Comparison of ENCODE assay signal across 13 cellular contexts in genomic region chr11:113531575-113532451, GRCh38. TPM values are rescaled to one million over a fixed set of nuclear protein-coding genes. Genes with fewer than 3 reads are reported as not detected.
DNase-seq lines count a peak whose midpoint lies in the region; ATAC-seq and TF ChIP-seq lines count a peak whose summit lies in the region.
"Had no signal": no experiment of that assay in that cellular context is flagged by ENCODE, and none has a peak within 500 bp of the region (broad histone marks: within the 10 kb centered on the region; RNA-seq: fewer than 3 reads in every experiment).

No MANE protein-coding gene starts in this region.

- peaks cover 23% of the 10 kb centered on the region for H3K27me3 Mint-ChIP-seq in type B pancreatic cell

- intact Hi-C loops in left colon (cut with DNase I, micrococcal nuclease) (loop anchor here in 1 of 2 donors (5.0 to 10.0 kb wide), 3 partner anchors 57 to 225 kb away; partner anchors contain the start of gene DRD2), vagina (cut with DNase I) (loop anchor here (2.0 kb wide), 1 partner anchor 223 kb away; no protein-coding TSS in a partner anchor)

- H3K4me2 ChIP-seq in Loucy (ENCODE audit: low read depth, low read length, poor library complexity, severe bottlenecking) = no peak overlapping the region

- no peak overlapping the region for H3K4me3 ChIP-seq in Loucy (ENCODE audit: low read length, poor library complexity, severe bottlenecking)
- no peak overlapping the region for H3K4me3 ChIP-seq in vagina
- H3K4me3 ChIP-seq: colonic mucosa, Peyer's patch had no signal

- no peaks in the 10 kb centered on the region for H3K36me3 Mint-ChIP-seq in type B pancreatic cell
- H3K36me3 Mint-ChIP-seq: activated naive CD4-positive, alpha-beta T cell treated with anti-CD3 and anti-CD28 coated beads, Interleukin-2, amount 50 U/mL, for 24 hours had no signal

- H3K27ac Mint-ChIP-seq in type B pancreatic cell = no peak overlapping the region
- H3K27ac Mint-ChIP-seq: activated CD4-positive, alpha-beta memory T cell treated with anti-CD3 and anti-CD28 coated beads, Interleukin-2, amount 10 ng/mL, durations not matched to agents 7 days and 5 days; activated naive CD4-positive, alpha-beta T cell treated with anti-CD3 and anti-CD28 coated beads, Interleukin-2, amount 50 U/mL, for 24 hours; B cell had no signal

- H3K27ac ChIP-seq in caudate nucleus (ENCODE audit: low read depth, low read length) (peak overlapping the region; percentile 16), vagina (no peak overlapping the region)
- H3K27ac ChIP-seq: colonic mucosa had no signal

- peak overlapping the region; percentile 68 for H2AFZ ChIP-seq in Loucy (ENCODE audit: low read length)

- no peaks in the 10 kb centered on the region for H3K79me2 ChIP-seq in Loucy (ENCODE audit: insufficient read depth, low read length)

- H3K9me2 ChIP-seq in Loucy (replicated peaks; ENCODE audit: low read depth, low read length) = no peaks in the 10 kb centered on the region

- H3K27me3 ChIP-seq in Loucy (ENCODE audit: insufficient read depth, low read length, poor library complexity, severe bottlenecking) (no peaks in the 10 kb centered on the region), vagina (no peaks in the 10 kb centered on the region)
- H3K27me3 ChIP-seq: colonic mucosa, Peyer's patch had no signal

- H3K36me3 ChIP-seq in Loucy (ENCODE audit: insufficient read depth, low read length) = no peaks in the 10 kb centered on the region
- no peaks in the 10 kb centered on the region for H3K36me3 ChIP-seq in vagina
- H3K36me3 ChIP-seq: colonic mucosa, Peyer's patch had no signal

- DNase-seq in caudate nucleus (lab: John Stamatoyannopoulos, UW) (peak in 4 of 61 donors; percentile 6 to 27 (median 11)), left colon (no peak), vagina (ENCODE audit: extremely low spot score in 2 of 2) (peak; percentile 75 to 84), 8988T (no peak), type B pancreatic cell (ENCODE audit: extremely low spot score, unreplicated experiment) (no peak)

- no peak overlapping the region for H3K4me3 Mint-ChIP-seq in type B pancreatic cell
- H3K4me3 Mint-ChIP-seq: activated CD4-positive, alpha-beta memory T cell treated with anti-CD3 and anti-CD28 coated beads, Interleukin-2, amount 10 ng/mL, durations not matched to agents 7 days and 5 days; activated naive CD4-positive, alpha-beta T cell treated with anti-CD3 and anti-CD28 coated beads, Interleukin-2, amount 50 U/mL, for 24 hours; activated T-cell treated with anti-CD3 and anti-CD28 coated beads, Interleukin-2, amount 50 U/mL, for 4 hours; B cell had no signal

- no peaks in the 10 kb centered on the region for H4K20me1 ChIP-seq in Loucy (ENCODE audit: insufficient read depth, low read length, poor library complexity, severe bottlenecking)

- H3K9me3 ChIP-seq in Loucy (ENCODE audit: insufficient read depth, low read depth, low read length) = no peaks in the 10 kb centered on the region
- no peaks in the 10 kb centered on the region for H3K9me3 ChIP-seq in vagina
- H3K9me3 ChIP-seq: colonic mucosa, Peyer's patch had no signal

- peak; percentile 86 for ATAC-seq in left colon
- no peak for ATAC-seq in HG03354 (IDR thresholded peaks at IDR 0.05; ENCODE audit: poor library complexity, severe bottlenecking, unreplicated experiment)

- no peak for TF ChIP-seq POLR2A in vagina (IDR thresholded peaks at IDR 0.05)

- H3K9me3 Mint-ChIP-seq in type B pancreatic cell = no peaks in the 10 kb centered on the region
- H3K9me3 Mint-ChIP-seq: activated CD4-positive, alpha-beta memory T cell treated with anti-CD3 and anti-CD28 coated beads, Interleukin-2, amount 10 ng/mL, durations not matched to agents 7 days and 5 days; activated naive CD4-positive, alpha-beta T cell treated with anti-CD3 and anti-CD28 coated beads, Interleukin-2, amount 50 U/mL, for 24 hours; activated T-cell treated with anti-CD3 and anti-CD28 coated beads, Interleukin-2, amount 50 U/mL, for 4 hours had no signal

- H3K9ac ChIP-seq in Loucy (ENCODE audit: low read depth, low read length, poor library complexity, severe bottlenecking) = no peak overlapping the region

- no peaks in the 10 kb centered on the region for H3F3A ChIP-seq in Loucy (ENCODE audit: low read depth)

- no peaks in the 10 kb centered on the region for H3K4me1 Mint-ChIP-seq in type B pancreatic cell (ENCODE audit: unreplicated experiment)
- H3K4me1 Mint-ChIP-seq: activated CD4-positive, alpha-beta memory T cell treated with anti-CD3 and anti-CD28 coated beads, Interleukin-2, amount 10 ng/mL, durations not matched to agents 7 days and 5 days; activated naive CD4-positive, alpha-beta T cell treated with anti-CD3 and anti-CD28 coated beads, Interleukin-2, amount 50 U/mL, for 24 hours; B cell had no signal

- H3K4me1 ChIP-seq in Loucy (ENCODE audit: insufficient read depth, low read length, poor library complexity, severe bottlenecking) = no peaks in the 10 kb centered on the region
- H3K4me1 ChIP-seq in vagina = peaks cover 10% of the 10 kb centered on the region
- H3K4me1 ChIP-seq: colonic mucosa, Peyer's patch had no signal

- TF ChIP-seq CTCF in Loucy (conservative IDR thresholded peaks at IDR 0.05; ENCODE audit: low read length) = no peak
- TF ChIP-seq CTCF in vagina (IDR thresholded peaks at IDR 0.05) = no peak
- no peak for TF ChIP-seq CTCF in type B pancreatic cell (conservative IDR thresholded peaks at IDR 0.05)

RNA-seq across cellular contexts. Expression of gene DRD2, which starts 56.6 kb away (rescaled TPM):
- total RNA-seq in left colon = under 1 TPM; 0.31 to 0.36 TPM
- total RNA-seq in vagina = 0.49 TPM
- total RNA-seq in type B pancreatic cell (ENCODE audit: low replicate concordance) = 0.50 and 3.7 TPM in 2 replicates
- total RNA-seq: activated T-cell treated with anti-CD3 and anti-CD28 coated beads, Interleukin-2, amount 50 U/mL, for 4 hours; B cell; Peyer's patch had no signal

Comparison
In these comparisons a context has a peak if more than half of its experiments do, and no peak if none do; other contexts are left out.
1. DNase-seq: peak in vagina (2 of 2); none in left colon (0 of 2), 8988T (single experiment) and type B pancreatic cell (single experiment).